In the genomic region with DNA sequence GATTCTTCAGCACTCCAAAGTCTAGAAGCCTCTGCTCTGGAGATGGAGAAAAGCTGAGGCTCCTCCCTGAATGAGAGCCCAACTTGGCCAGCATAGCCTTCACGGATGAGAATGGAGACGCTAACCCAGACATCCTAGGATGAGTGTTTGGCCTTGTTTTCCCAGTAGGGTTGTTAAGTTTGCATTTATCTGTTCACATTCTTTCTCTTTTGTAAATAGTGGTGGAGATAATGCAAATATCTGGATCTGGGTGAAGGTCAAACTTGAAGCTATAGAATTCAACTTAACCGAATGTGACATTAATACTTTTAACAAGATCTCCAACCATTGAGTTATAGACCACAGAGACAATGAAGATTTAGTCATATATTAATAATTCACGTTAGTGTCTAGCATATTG, we compare ENCODE assay signal across 15 cellular contexts. TPM values are rescaled to one million over a fixed set of nuclear protein-coding genes. Genes with fewer than 3 reads are reported as not detected.
DNase-seq lines count a peak whose midpoint lies in the region; ATAC-seq and TF ChIP-seq lines count a peak whose summit lies in the region.
"Had no signal": no experiment of that assay in that cellular context is flagged by ENCODE, and none has a peak within 500 bp of the region (broad histone marks: within the 10 kb centered on the region; RNA-seq: fewer than 3 reads in every experiment).

No MANE protein-coding gene starts in this region.

- H2AK5ac ChIP-seq in mesenchymal stem cell (ENCODE audit: low read length, severe bottlenecking): peak overlapping the region; percentile 33

- H3K9me3 ChIP-seq in mammary epithelial cell (replicated peaks; ENCODE audit: insufficient read depth, low read length) (no peaks in the 10 kb centered on the region), breast epithelium (no peaks in the 10 kb centered on the region), Caco-2 (no peaks in the 10 kb centered on the region), mesenchymal stem cell (ENCODE audit: control insufficient read depth, low read length) (no peaks in the 10 kb centered on the region)

- TF ChIP-seq POLR2A in breast epithelium (IDR thresholded peaks at IDR 0.05): no peak

- no peak overlapping the region for H4K8ac ChIP-seq in mesenchymal stem cell (ENCODE audit: low read length)

- 91% methylated on average over 4 of the region's 4 CpGs for WGBS in mammary epithelial cell (ENCODE audit: low coverage, missing lambda C conversion rate)
- 89% methylated on average over 4 of the region's 4 CpGs for WGBS in mesenchymal stem cell

- no peaks in the 10 kb centered on the region for H3K9me3 Mint-ChIP-seq in Caco-2 (ENCODE audit: unreplicated experiment)
- H3K9me3 Mint-ChIP-seq: CD8-positive, alpha-beta T cell; IgD-negative memory B cell had no signal

- no peak overlapping the region for H3K18ac ChIP-seq in mesenchymal stem cell (ENCODE audit: low read depth in 1 of 2, low read length in 2 of 2)

- H2BK15ac ChIP-seq in mesenchymal stem cell (ENCODE audit: low read depth, poor library complexity, severe bottlenecking): no peak overlapping the region

- CTCF ChIA-PET in mammary epithelial cell (lab: Charles Lee; ENCODE audit: low non-redundant PET) (no interaction called here), Caco-2 (lab: Charles Lee) (interaction anchor here (0.6 to 0.8 kb wide), 3 partner anchors 14 to 23 kb away, joined by 3 to 5 read pairs (median 4); no protein-coding TSS in a partner anchor), RWPE1 (lab: Yijun Ruan, JAX) (no interaction called here)

- H3K36me3 ChIP-seq in mammary epithelial cell (ENCODE audit: insufficient read depth, low read length) (no peaks in the 10 kb centered on the region), breast epithelium (no peaks in the 10 kb centered on the region), Caco-2 (ENCODE audit: control insufficient read depth, insufficient read depth, low read length) (no peaks in the 10 kb centered on the region), mesenchymal stem cell (ENCODE audit: control insufficient read depth in 1 of 2, insufficient read depth in 2 of 2, low read depth in 1 of 2, low read length in 2 of 2) (no peaks in the 10 kb centered on the region)

- no peaks in the 10 kb centered on the region for H3K27me3 Mint-ChIP-seq in Caco-2 (ENCODE audit: insufficient read depth, unreplicated experiment)

- no peaks in the 10 kb centered on the region for H4K20me1 ChIP-seq in mammary epithelial cell (ENCODE audit: insufficient read depth, low read length)

- no peak overlapping the region for H3K9ac ChIP-seq in mammary epithelial cell (ENCODE audit: insufficient read depth, low read length)
- H3K9ac ChIP-seq in mesenchymal stem cell (ENCODE audit: low read length): no peak overlapping the region

- H3K27ac Mint-ChIP-seq in Caco-2 (ENCODE audit: unreplicated experiment): no peak overlapping the region
- H3K27ac Mint-ChIP-seq: B cell; CD8-positive, alpha-beta T cell; IgD-negative memory B cell had no signal

- H3K27ac ChIP-seq in mammary epithelial cell (ENCODE audit: insufficient read depth, low read depth, low read length) (no peak overlapping the region), breast epithelium (peak overlapping the region in 1 of 2 donors; percentile 19), RWPE1 (peak overlapping the region; percentile 85), mesenchymal stem cell (ENCODE audit: low read length, poor library complexity, severe bottlenecking) (peak overlapping the region; percentile 89)
- H3K27ac ChIP-seq: C4-2B had no signal

- H2BK5ac ChIP-seq in mesenchymal stem cell (ENCODE audit: low read depth, low read length, poor library complexity, severe bottlenecking): peak overlapping the region; percentile 22

- no peak overlapping the region for H3K14ac ChIP-seq in mesenchymal stem cell (ENCODE audit: low read length in 2 of 2)

- no peaks in the 10 kb centered on the region for H3K27me3 ChIP-seq in mammary epithelial cell (ENCODE audit: insufficient read depth, low read length)
- H3K27me3 ChIP-seq in breast epithelium: no peaks in the 10 kb centered on the region
- no peaks in the 10 kb centered on the region for H3K27me3 ChIP-seq in Caco-2 (replicated peaks; ENCODE audit: control insufficient read depth, insufficient read depth, low read length)
- no peaks in the 10 kb centered on the region for H3K27me3 ChIP-seq in mesenchymal stem cell (ENCODE audit: control insufficient read depth in 1 of 2, insufficient read depth in 1 of 2, low read length in 2 of 2)

- POLR2A ChIA-PET in Caco-2 (lab: Charles Lee): interaction anchor here (0.8 kb wide), 1 partner anchor 10 kb away, joined by 6 read pairs; no protein-coding TSS in a partner anchor
- POLR2A ChIA-PET in RWPE1 (lab: Yijun Ruan, JAX; ENCODE audit: low non-redundant PET): interaction anchor here (0.6 kb wide), 1 partner anchor 53 kb away, joined by 3 read pairs; the partner anchor contains the start of gene BZW1

- intact Hi-C loops in mammary epithelial cell (cut with micrococcal nuclease): no loop called here
- intact Hi-C loops in breast epithelium (cut with DNase I; ENCODE audit: low total_unique reads): no loop called here
- intact Hi-C loops in Caco-2 (cut with micrococcal nuclease; ENCODE audit: unreplicated experiment): loop anchor here (5.0 kb wide), 1 partner anchor 104 kb away; the partner anchor contains the start of gene CLK1

- no peak for TF ChIP-seq CTCF in mammary epithelial cell (conservative IDR thresholded peaks at IDR 0.05 in 1 of 2, IDR thresholded peaks at IDR 0.05 in 1 of 2; ENCODE audit: extremely low read depth in 1 of 2, insufficient read depth in 1 of 2, low read depth in 1 of 2, low read length in 2 of 2)
- no peak for TF ChIP-seq CTCF in breast epithelium (IDR thresholded peaks at IDR 0.05)
- no peak for TF ChIP-seq CTCF in Caco-2 (IDR thresholded peaks at IDR 0.05; ENCODE audit: insufficient read depth in 1 of 2, low read depth in 1 of 2, low read length in 1 of 2, severe bottlenecking in 1 of 2, unreplicated experiment in 1 of 2)
- no peak for TF ChIP-seq CTCF in RWPE1 (conservative IDR thresholded peaks at IDR 0.05; ENCODE audit: low read depth)

- H3K4ac ChIP-seq in mesenchymal stem cell (ENCODE audit: low read depth in 1 of 2, low read length in 2 of 2): no peak overlapping the region

- H3K79me2 ChIP-seq in mammary epithelial cell (ENCODE audit: insufficient read depth, low read length): no peaks in the 10 kb centered on the region

- no peak overlapping the region for H2BK120ac ChIP-seq in mesenchymal stem cell (ENCODE audit: low read depth, low read length)

- dilution Hi-C loops in mammary epithelial cell (cut with HindIII; ENCODE audit: low sequenced_read_pairs): no loop called here

- H3K79me1 ChIP-seq in mesenchymal stem cell (replicated peaks; ENCODE audit: low read length, poor library complexity, severe bottlenecking): no peaks in the 10 kb centered on the region

- no peak overlapping the region for H3K4me3 ChIP-seq in mammary epithelial cell (replicated peaks in 1 of 3; ENCODE audit: insufficient read depth in 1 of 3, low read depth in 2 of 3, low read length in 3 of 3)
- no peak overlapping the region for H3K4me3 ChIP-seq in breast epithelium
- H3K4me3 ChIP-seq in Caco-2 (ENCODE audit: low read depth, low read length): no peak overlapping the region
- H3K4me3 ChIP-seq in mesenchymal stem cell (ENCODE audit: insufficient read depth in 1 of 2, low read depth in 1 of 2, low read length in 2 of 2): no peak overlapping the region

- H3K4me2 ChIP-seq in mammary epithelial cell (ENCODE audit: insufficient read depth, low read depth, low read length) (no peak overlapping the region), mesenchymal stem cell (ENCODE audit: low read length, poor library complexity, severe bottlenecking) (no peak overlapping the region)

- peaks cover 53% of the 10 kb centered on the region for H3K4me1 Mint-ChIP-seq in Caco-2 (ENCODE audit: low read depth, unreplicated experiment)
- H3K4me1 Mint-ChIP-seq: B cell, IgD-negative memory B cell had no signal

- in situ Hi-C loops in mammary epithelial cell (cut with MboI; ENCODE audit: low sequenced_read_pairs in 2 of 2): no loop called here

- BruUV-seq in mammary epithelial cell (replicated peaks; lab: Mats Ljungman, UMichigan): no TSS peak
- no TSS peak for BruUV-seq in Caco-2 (replicated peaks; lab: Mats Ljungman, UMichigan)

- H3K4me1 ChIP-seq in mammary epithelial cell (ENCODE audit: insufficient read depth, low read length) (peaks cover 53% of the 10 kb centered on the region), breast epithelium (no peaks in the 10 kb centered on the region), Caco-2 (peaks cover 54% of the 10 kb centered on the region), mesenchymal stem cell (ENCODE audit: control insufficient read depth, insufficient read depth, low read depth, low read length) (peaks cover 20% of the 10 kb centered on the region)

- peak overlapping the region; percentile 1 for H3K4me3 Mint-ChIP-seq in Caco-2 (ENCODE audit: unreplicated experiment)
- H3K4me3 Mint-ChIP-seq: B cell; CD8-positive, alpha-beta T cell; IgD-negative memory B cell had no signal

- H2BK12ac ChIP-seq in mesenchymal stem cell (ENCODE audit: low read length in 2 of 2): no peak overlapping the region

- H3K23ac ChIP-seq in mesenchymal stem cell (ENCODE audit: low read length in 2 of 2): no peak overlapping the region

- no peak for ATAC-seq in GM18867 (IDR thresholded peaks at IDR 0.05; ENCODE audit: unreplicated experiment)
- ATAC-seq: CD8-positive, alpha-beta T cell had no signal

- no peak for DNase-seq in mammary epithelial cell
- DNase-seq in breast epithelium (ENCODE audit: low spot score in 2 of 2): no peak
- DNase-seq in Caco-2: peak in 1 of 2 experiments; percentile 32
- DNase-seq in RWPE1 (ENCODE audit: low spot score): no peak
- no peak for DNase-seq in mesenchymal stem cell
- DNase-seq in occipital lobe (lab: John Stamatoyannopoulos, UW): no peak
- DNase-seq: CD8-positive, alpha-beta T cell; COR-L47; DND-41; GDM1; H7 had no signal

- no peak overlapping the region for H4K91ac ChIP-seq in mesenchymal stem cell (ENCODE audit: low read length)

- H3K36me3 Mint-ChIP-seq in Caco-2 (ENCODE audit: insufficient read depth, unreplicated experiment): peaks cover 7% of the 10 kb centered on the region
- H3K36me3 Mint-ChIP-seq: CD8-positive, alpha-beta T cell had no signal

- H2AFZ ChIP-seq in mammary epithelial cell (ENCODE audit: low read depth, low read length) (peak overlapping the region; percentile 12), mesenchymal stem cell (ENCODE audit: low read depth, low read length) (no peak overlapping the region)

RNA-seq across cellular contexts. Expression of gene BZW1, which starts 53.4 kb away (rescaled TPM):
- total RNA-seq in mammary epithelial cell: 100 to 1,000 TPM; 350 to 501 TPM
- polyA plus RNA-seq in mammary epithelial cell: 288 TPM
- polyA minus RNA-seq in mammary epithelial cell: 855 TPM
- total RNA-seq in breast epithelium: 100 to 1,000 TPM; 309 to 422 (median 326) TPM
- 322 and 325 TPM in 2 replicates for total RNA-seq in Caco-2 (2022)
- polyA plus RNA-seq in mesenchymal stem cell (2013, experiment 1 of 2): 154 TPM
- polyA plus RNA-seq in mesenchymal stem cell (2013, experiment 2 of 2): 163 TPM
- 444 TPM for total RNA-seq in occipital lobe
